ENCODE assay signal across 31 cellular contexts in genomic region chr2:204289066-204289465, GRCh38.
"Had no signal": no experiment of that assay in that cellular context is flagged by ENCODE, and none has a peak within 500 bp of the region (broad histone marks: within the 10 kb centered on the region; RNA-seq: fewer than 3 reads in every experiment).

No MANE protein-coding gene starts in this region.

- H2AFZ ChIP-seq: PC-9 had no signal

- H3K4me2 ChIP-seq: KMS-11, PC-9 had no signal

- H3K36me3 Mint-ChIP-seq: activated naive CD4-positive, alpha-beta T cell treated with anti-CD3 and anti-CD28 coated beads, Interleukin-2, amount 50 U/mL, for 72 hours had no signal

- H3K27ac ChIP-seq: brain microvascular endothelial cell, KMS-11, PC-9, WERI-Rb-1 had no signal

- H3K4me3 Mint-ChIP-seq: activated CD4-positive, alpha-beta T cell treated with anti-CD3 and anti-CD28 coated beads, Interleukin-2, amount 10 ng/mL, durations not matched to agents 24 days and 14 days; activated CD8-positive, alpha-beta T cell treated with anti-CD3 and anti-CD28 coated beads for 36 hours; activated naive CD4-positive, alpha-beta T cell treated with anti-CD3 and anti-CD28 coated beads for 36 hours had no signal

- H3K4me3 ChIP-seq: PC-9 had no signal

- H3K4me1 Mint-ChIP-seq: activated CD4-positive, alpha-beta T cell treated with anti-CD3 and anti-CD28 coated beads, Interleukin-2, amount 10 ng/mL, durations not matched to agents 24 days and 14 days had no signal

- ATAC-seq: activated CD8-positive, alpha-beta T cell treated with anti-CD3 and anti-CD28 coated beads for 36 hours; activated naive CD4-positive, alpha-beta T cell treated with anti-CD3 and anti-CD28 coated beads, Interleukin-2, amount 50 U/mL, for 72 hours had no signal

- H3K27ac Mint-ChIP-seq: activated CD4-positive, alpha-beta T cell treated with anti-CD3 and anti-CD28 coated beads, Interleukin-2, amount 10 ng/mL, durations not matched to agents 24 days and 14 days; activated CD8-positive, alpha-beta T cell treated with anti-CD3 and anti-CD28 coated beads for 36 hours; activated naive CD4-positive, alpha-beta T cell treated with anti-CD3 and anti-CD28 coated beads for 36 hours; activated naive CD4-positive, alpha-beta T cell treated with anti-CD3 and anti-CD28 coated beads, Interleukin-2, amount 50 U/mL, for 72 hours had no signal

- H3K9me3 Mint-ChIP-seq: activated CD4-positive, alpha-beta T cell treated with anti-CD3 and anti-CD28 coated beads, Interleukin-2, amount 10 ng/mL, durations not matched to agents 24 days and 14 days; activated CD8-positive, alpha-beta T cell treated with anti-CD3 and anti-CD28 coated beads for 36 hours; activated naive CD4-positive, alpha-beta T cell treated with anti-CD3 and anti-CD28 coated beads for 36 hours; activated naive CD4-positive, alpha-beta T cell treated with anti-CD3 and anti-CD28 coated beads, Interleukin-2, amount 50 U/mL, for 72 hours had no signal

- H3K36me3 ChIP-seq: brain microvascular endothelial cell, WERI-Rb-1 had no signal

- DNase-seq: activated CD4-positive, alpha-beta T cell treated with anti-CD3 and anti-CD28 coated beads, Interleukin-2, amount 10 ng/mL, durations not matched to agents 24 days and 14 days; activated CD4-positive, alpha-beta T cell treated with anti-CD3 and anti-CD28 coated beads, Interleukin-2, amount 50 U/mL, for 4 hours; activated CD8-positive, alpha-beta T cell treated with anti-CD3 and anti-CD28 coated beads for 36 hours; activated gamma-delta T cell treated with Interleukin-2 at 50 U/mL for 16 hours; activated naive CD4-positive, alpha-beta T cell treated with anti-CD3 and anti-CD28 coated beads for 36 hours; activated T-cell treated with anti-CD3 and anti-CD28 coated beads, Interleukin-2, amount 50 U/mL, for 1 hour; amniotic stem cell; aorta; brain microvascular endothelial cell; central memory CD4-positive, alpha-beta T cell; MM.1S; MV-4-11; NCI-H1092; NCI-H1417; NCI-H146; NCI-H187; NCI-H2029 treated with DMSO at 0.1 percent for 48 hours; NCI-H2107; NCI-H2171; NCI-H510A; NCI-H526; NCI-H748 treated with DMSO at 0.1 percent for 48 hours; Right ventricle myocardium superior; SW 1271; T-helper 1 cell; T-helper 2 cell; T-helper 9 cell; WERI-Rb-1 had no signal
